Comparison of ENCODE assay signal across 26 cellular contexts in genomic region chr6:125275779-125276178, GRCh38.
"Had no signal": no experiment of that assay in that cellular context is flagged by ENCODE, and none has a peak within 500 bp of the region (broad histone marks: within the 10 kb centered on the region; RNA-seq: fewer than 3 reads in every experiment).

No MANE protein-coding gene starts in this region.

- H3K27me3 ChIP-seq: hepatocyte, left lung, neutrophil, ovary, right atrium auricular region, spleen had no signal

- H3K9me3 Mint-ChIP-seq: activated naive CD4-positive, alpha-beta T cell treated with anti-CD3 and anti-CD28 coated beads for 36 hours had no signal

- H3K4me3 ChIP-seq: hepatocyte, left lung, lung, ovary, psoas muscle, right atrium auricular region, spleen had no signal

- H3K36me3 ChIP-seq: ovary had no signal

- H3K27ac Mint-ChIP-seq: activated naive CD4-positive, alpha-beta T cell treated with anti-CD3 and anti-CD28 coated beads for 36 hours; dendritic cell treated with granulocyte-macrophage colony-stimulating factor and Interleukin-4, amounts not matched to agents 40 ng/mL and 50 ng/mL, for 4 days; mesothelial cell of epicardium had no signal

- ATAC-seq: esophagus mucosa; left lung; naive thymus-derived CD8-positive, alpha-beta T cell; psoas muscle; stimulated activated naive CD8-positive, alpha-beta T cell treated with anti-CD3 and anti-CD28 coated beads, Interleukin-15, Interleukin-2, amounts not matched to agents 100 U/mL and 50 U/mL, for 24 hours had no signal

- H3K27me3 Mint-ChIP-seq: brain; dendritic cell treated with granulocyte-macrophage colony-stimulating factor and Interleukin-4, amounts not matched to agents 40 ng/mL and 50 ng/mL, for 4 days; naive thymus-derived CD8-positive, alpha-beta T cell had no signal

- DNase-seq: activated CD4-positive, alpha-beta T cell treated with anti-CD3 and anti-CD28 coated beads for 1 hour; activated CD4-positive, alpha-beta T cell treated with anti-CD3 and anti-CD28 coated beads, Interleukin-2, amount 50 U/mL, for 4 hours; activated CD8-positive, alpha-beta memory T cell treated with anti-CD3 and anti-CD28 coated beads for 24 hours; activated effector memory CD4-positive, alpha-beta T cell treated with Interleukin-2 at 50 U/mL for 16 hours; activated naive CD4-positive, alpha-beta T cell treated with anti-CD3 and anti-CD28 coated beads for 36 hours; activated T-cell treated with anti-CD3 and anti-CD28 coated beads, Interleukin-2, amount 50 U/mL, for 48 hours; aorta; effector CD4-positive, alpha-beta T cell; foreskin melanocyte; glutamatergic neuron; kidney glomerular epithelial cell; left lung; naive thymus-derived CD8-positive, alpha-beta T cell; ovary; psoas muscle; spleen; stimulated activated CD4-positive, alpha-beta T cell treated with anti-CD3 and anti-CD28 coated beads, Interleukin-4, amount 100 ng/mL, for 24 hours; stimulated activated naive CD8-positive, alpha-beta T cell treated with anti-CD3 and anti-CD28 coated beads, Interleukin-15, Interleukin-2, amounts not matched to agents 100 U/mL and 50 U/mL, for 24 hours had no signal

- H3K4me3 Mint-ChIP-seq: activated naive CD4-positive, alpha-beta T cell treated with anti-CD3 and anti-CD28 coated beads for 36 hours; brain; dendritic cell treated with granulocyte-macrophage colony-stimulating factor and Interleukin-4, amounts not matched to agents 40 ng/mL and 50 ng/mL, for 4 days; mesothelial cell of epicardium; naive thymus-derived CD8-positive, alpha-beta T cell had no signal

- H3K4me1 ChIP-seq: left lung, psoas muscle, right atrium auricular region, spleen had no signal

- H3K27ac ChIP-seq: hepatocyte, left lung, neutrophil, ovary, psoas muscle, right atrium auricular region, spleen had no signal

- H3K9me3 ChIP-seq: left lung, neutrophil, psoas muscle, right atrium auricular region had no signal
